In genomic region chr17:3990391-3991127, GRCh38 we compare ENCODE assay signal across 28 cellular contexts. TPM values are rescaled to one million over a fixed set of nuclear protein-coding genes. Genes with fewer than 3 reads are reported as not detected.
DNase-seq lines count a peak whose midpoint lies in the region; FAIRE-seq and TF ChIP-seq lines count a peak whose summit lies in the region.
"Had no signal": no experiment of that assay in that cellular context is flagged by ENCODE, and none has a peak within 500 bp of the region (broad histone marks: within the 10 kb centered on the region; RNA-seq: fewer than 3 reads in every experiment).

No MANE protein-coding gene starts in this region.

- in situ Hi-C loops in GM23248 (cut with MboI), result no loop called here
- in situ Hi-C loops in GM13976 (cut with MboI; ENCODE audit: low sequenced_read_pairs, unreplicated experiment), result no loop called here

- no peak overlapping the region for H3K27ac ChIP-seq in GM23248
- H3K27ac ChIP-seq in osteoblast (ENCODE audit: low read depth, low read length), result no peak overlapping the region
- H3K27ac ChIP-seq in vagina, result no peak overlapping the region
- H3K27ac ChIP-seq: hepatocyte, right atrium auricular region had no signal

- H3K79me2 ChIP-seq in GM23248 (ENCODE audit: insufficient read depth) (no peaks in the 10 kb centered on the region), osteoblast (ENCODE audit: insufficient read depth, low read length) (no peaks in the 10 kb centered on the region)
- H3K79me2 ChIP-seq: hepatocyte had no signal

- H2AFZ ChIP-seq in GM23248 (no peak overlapping the region), osteoblast (ENCODE audit: low read length) (no peak overlapping the region)
- H2AFZ ChIP-seq: hepatocyte had no signal

- intact Hi-C loops in vagina (cut with DNase I), result no loop called here

- WGBS in GM23248 (ENCODE audit: low coverage in 1 of 2, low lambda C conversion rate in 2 of 2, missing lambda C conversion rate in 2 of 2), 2 experiments, result 77 to 85% methylated on average over 12 of the region's 12 CpGs

- H4K20me1 ChIP-seq in GM23248 (ENCODE audit: insufficient read depth), result no peaks in the 10 kb centered on the region
- no peaks in the 10 kb centered on the region for H4K20me1 ChIP-seq in osteoblast (ENCODE audit: insufficient read depth, low read length)

- H3K4me1 ChIP-seq in GM23248 (ENCODE audit: insufficient read depth) (no peaks in the 10 kb centered on the region), osteoblast (ENCODE audit: insufficient read depth, low read length) (peaks cover 12% of the 10 kb centered on the region), vagina (no peaks in the 10 kb centered on the region)

- no peaks in the 10 kb centered on the region for H3F3A ChIP-seq in GM23248 (ENCODE audit: insufficient read depth)

- no peaks in the 10 kb centered on the region for H3K9me2 ChIP-seq in GM23248 (ENCODE audit: insufficient read depth)

- H3K9me3 ChIP-seq in GM23248 (ENCODE audit: low read depth) (no peaks in the 10 kb centered on the region), osteoblast (ENCODE audit: low read depth, low read length) (no peaks in the 10 kb centered on the region), vagina (no peaks in the 10 kb centered on the region)

- H3K4me3 ChIP-seq in GM23248 (no peak overlapping the region), choroid plexus epithelial cell (ENCODE audit: low read depth, low read length) (no peak overlapping the region), osteoblast (ENCODE audit: insufficient read depth, low read length) (no peak overlapping the region), vagina (no peak overlapping the region)
- H3K4me3 ChIP-seq: hepatocyte, left ventricle myocardium inferior, right atrium auricular region had no signal

- DNase-seq in GM23248 (peak; percentile 43), HT-29 (ENCODE audit: low spot score) (peak; percentile 58), choroid plexus epithelial cell (ENCODE audit: low read depth) (peak; percentile 19), osteoblast (ENCODE audit: insufficient read length, low spot score, missing footprints) (peak; percentile 86), GM13976 (ENCODE audit: low spot score) (no peak), vagina (ENCODE audit: extremely low spot score in 2 of 2) (no peak), H54 (ENCODE audit: insufficient read length, low spot score) (no peak)
- DNase-seq: activated CD4-positive, alpha-beta T cell treated with anti-CD3 and anti-CD28 coated beads, Interleukin-2, amount 50 U/mL, for 4 hours; activated CD8-positive, alpha-beta memory T cell treated with anti-CD3 and anti-CD28 coated beads, Interleukin-2, amount 50 U/mL, for 48 hours; activated naive CD8-positive, alpha-beta T cell treated with anti-CD3 and anti-CD28 coated beads, Interleukin-2, amount 10 ng/mL, durations not matched to agents 7 days and 5 days; CD8-positive, alpha-beta T cell; cerebellar nuclear complex; DMS153; effector CD4-positive, alpha-beta T cell; foreskin fibroblast; immature natural killer cell; left ventricle myocardium inferior; midbrain; natural killer cell; NCI-H1105 treated with DMSO at 0.1 percent for 48 hours; NCI-H2029; NCI-H69; stimulated activated CD4-positive, alpha-beta T cell treated with anti-CD3 and anti-CD28 coated beads, Interleukin-4, amount 100 ng/mL, for 1 hour; stimulated activated naive CD4-positive, alpha-beta T cell; T1000 had no signal

- FAIRE-seq in H54 (lab: Jason Lieb, UNC), result no peak

- H3K27me3 ChIP-seq in GM23248 (replicated peaks; ENCODE audit: insufficient read depth), result no peaks in the 10 kb centered on the region; the same call in 1 of the 2 replicates
- no peaks in the 10 kb centered on the region for H3K27me3 ChIP-seq in osteoblast (ENCODE audit: insufficient read depth, low read length)
- H3K27me3 ChIP-seq in vagina, result no peaks in the 10 kb centered on the region
- H3K27me3 ChIP-seq: hepatocyte, right atrium auricular region had no signal

- no peak overlapping the region for H3K9ac ChIP-seq in GM23248

- no peak for TF ChIP-seq CTCF in choroid plexus epithelial cell (conservative IDR thresholded peaks at IDR 0.05; ENCODE audit: low read depth, low read length)
- no peak for TF ChIP-seq CTCF in osteoblast (IDR thresholded peaks at IDR 0.05; ENCODE audit: extremely low read depth, low read depth, low read length)
- no peak for TF ChIP-seq CTCF in GM13976 (IDR thresholded peaks at IDR 0.05; ENCODE audit: borderline replicate concordance, control extremely low read depth, extremely low read depth, insufficient read depth, missing control alignments)
- TF ChIP-seq CTCF in vagina (IDR thresholded peaks at IDR 0.05), result no peak

- H3K4me2 ChIP-seq in GM23248 (ENCODE audit: unreplicated experiment), result no peak overlapping the region
- H3K4me2 ChIP-seq in osteoblast (ENCODE audit: insufficient read depth, low read length), result peak overlapping the region; percentile 24
- H3K4me2 ChIP-seq: hepatocyte had no signal

- no peaks in the 10 kb centered on the region for H3K36me3 ChIP-seq in GM23248 (ENCODE audit: low read depth)
- no peaks in the 10 kb centered on the region for H3K36me3 ChIP-seq in osteoblast (ENCODE audit: insufficient read depth, low read length)
- no peaks in the 10 kb centered on the region for H3K36me3 ChIP-seq in vagina
- H3K36me3 ChIP-seq: left ventricle myocardium inferior, right atrium auricular region had no signal

- no peak for TF ChIP-seq POLR2A in vagina (IDR thresholded peaks at IDR 0.05)
- TF ChIP-seq POLR2A in H54 (IDR thresholded peaks at IDR 0.05; ENCODE audit: low read depth, low read length), result no peak

RNA-seq across cellular contexts. Expression of gene ATP2A3, which starts 26.3 kb away (rescaled TPM):
- total RNA-seq in GM23248 (2014; rRNA removed; shearing (Covaris generic)), result 0.86 TPM in 1 of 2 replicates, not detected in the other
- 0.58 and 0.81 TPM in 2 replicates for polyA plus RNA-seq in GM23248 (2016; fragmentation: Nextera tagmentation; extraction: Ambion mirVana)
- total RNA-seq in HT-29 (2014; rRNA removed; shearing (Covaris generic)), result 10.9 and 13.7 TPM in 2 replicates
- 1.4 and 1.8 TPM in 2 replicates for total RNA-seq in osteoblast
- 15.5 TPM for total RNA-seq in vagina
- total RNA-seq: osteocyte had no signal

Comparison
In these comparisons a context has a peak if more than half of its experiments do, and no peak if none do; other contexts are left out.
1. DNase-seq: peak in GM23248 (single experiment), HT-29 (single experiment), choroid plexus epithelial cell (single experiment) and osteoblast (single experiment); none in GM13976 (single experiment), vagina (0 of 2) and H54 (single experiment).